Comparison of ENCODE assay signal across 13 cellular contexts in genomic region chr10:35420044-35420443, GRCh38.
A peak's percentile ranks its signal among the peaks of the same experiment; 100 is the strongest.
DNase-seq lines count a peak whose midpoint lies in the region; ATAC-seq and TF ChIP-seq lines count a peak whose summit lies in the region.
"Had no signal": no experiment of that assay in that cellular context is flagged by ENCODE, and none has a peak within 500 bp of the region (broad histone marks: within the 10 kb centered on the region; RNA-seq: fewer than 3 reads in every experiment).

No MANE protein-coding gene starts in this region.

- H4K8ac ChIP-seq in IMR-90 (ENCODE audit: low read depth in 2 of 2, low read length in 2 of 2) = peak overlapping the region in 1 of 2 experiments; percentile 50; a peak in 1 of 4 replicates

- peak overlapping the region; percentile 83; the same call in 1 of the 2 replicates for H2AK5ac ChIP-seq in IMR-90 (ENCODE audit: low read depth, low read length)

- 90% methylated on average over 2 of the region's 2 CpGs; no CpG with 5 or more reads in 1 of the 2 experiments for WGBS in IMR-90 (ENCODE audit: extremely low coverage in 2 of 2, insufficient read length in 1 of 2), 2 experiments

- POLR2A ChIA-PET in IMR-90 (lab: Charles Lee; ENCODE audit: unreplicated experiment) = no interaction called here

- TF ChIP-seq RAD21 in IMR-90 (IDR thresholded peaks at IDR 0.05; ENCODE audit: low read length) = no peak

- H3K4me1 ChIP-seq in IMR-90 (ENCODE audit: control insufficient read depth, insufficient read depth, low read length) = peaks cover 33% of the 10 kb centered on the region

- H3K4me1 Mint-ChIP-seq in memory B cell (peaks cover 43% of the 10 kb centered on the region), type B pancreatic cell (ENCODE audit: unreplicated experiment) (peaks cover 59% of the 10 kb centered on the region), chondrocyte (ENCODE audit: low read depth) (peaks cover 74% of the 10 kb centered on the region)

- intact Hi-C loops in IMR-90 (cut with micrococcal nuclease) = loop anchor here (5.0 to 10.0 kb wide), 2 partner anchors 95 to 187 kb away; partner anchors contain the start of gene GJD4

- peak; percentile 38 for DNase-seq in IMR-90
- no peak for DNase-seq in brain microvascular endothelial cell
- DNase-seq in memory B cell (ENCODE audit: low spot score in 2 of 2) = no peak
- DNase-seq in type B pancreatic cell (ENCODE audit: extremely low spot score, unreplicated experiment) = no peak
- no peak for DNase-seq in chondrocyte (ENCODE audit: low spot score)
- DNase-seq in activated CD8-positive, alpha-beta memory T cell treated with anti-CD3 and anti-CD28 coated beads, Interleukin-2, amount 50 U/mL, for 48 hours = no peak
- DNase-seq: activated naive CD4-positive, alpha-beta T cell treated with anti-CD3 and anti-CD28 coated beads for 36 hours; CD4-positive, alpha-beta T cell; MV-4-11; NK-92 treated with Interleukin-12 subunit alpha and Interleukin-12 subunit beta, amount 100 ng/mL, for 24 hours; stimulated activated CD4-positive, alpha-beta T cell treated with anti-CD3 and anti-CD28 coated beads, Interleukin-4, amount 100 ng/mL, for 1 hour had no signal

- H3K4ac ChIP-seq in IMR-90 (ENCODE audit: low read depth, low read length) = peak overlapping the region; percentile 96

- H2BK15ac ChIP-seq in IMR-90 (ENCODE audit: low read depth, low read length) = peak overlapping the region; percentile 84; the same call in 1 of the 3 replicates

- no peak overlapping the region for H3K9ac ChIP-seq in IMR-90 (ENCODE audit: low read depth, low read length)

- H2AK9ac ChIP-seq in IMR-90 (replicated peaks; ENCODE audit: low read depth, low read length, poor library complexity) = peak overlapping the region; percentile 21

- peak overlapping the region; percentile 18; the same call in 1 of the 2 replicates for H3K23ac ChIP-seq in IMR-90 (ENCODE audit: low read depth, low read length)

- H3K56ac ChIP-seq in IMR-90 (ENCODE audit: extremely low read depth, insufficient read depth, low read length) = no peak overlapping the region

- no peak overlapping the region for H3K4me3 Mint-ChIP-seq in memory B cell
- H3K4me3 Mint-ChIP-seq in type B pancreatic cell = no peak overlapping the region
- H3K4me3 Mint-ChIP-seq in chondrocyte (ENCODE audit: unreplicated experiment) = no peak overlapping the region
- H3K4me3 Mint-ChIP-seq: activated naive CD4-positive, alpha-beta T cell treated with anti-CD3 and anti-CD28 coated beads for 36 hours; CD4-positive, alpha-beta T cell; stimulated activated memory B cell treated with anti-CD40 and anti-IgM and Interleukin-4, amounts not matched to agents 10 μg/mL and 1 μg/mL and 100 μg/mL, for 72 hours had no signal

- H4K20me1 ChIP-seq in IMR-90 (ENCODE audit: insufficient read depth, low read length) = peaks cover 31% of the 10 kb centered on the region

- dilution Hi-C loops in IMR-90 (cut with HindIII; ENCODE audit: low sequenced_read_pairs, unreplicated experiment) = no loop called here

- H3K36me3 ChIP-seq in IMR-90 (ENCODE audit: control insufficient read depth, insufficient read depth, low read length) (no peaks in the 10 kb centered on the region), brain microvascular endothelial cell (replicated peaks) (no peaks in the 10 kb centered on the region)

- H2BK20ac ChIP-seq in IMR-90 (ENCODE audit: low read depth, low read length) = peak overlapping the region; percentile 97

- TF ChIP-seq POLR2A in IMR-90 (IDR thresholded peaks at IDR 0.05; ENCODE audit: low read depth, low read length) = no peak

- no peak overlapping the region for H3K4me3 ChIP-seq in IMR-90 (ENCODE audit: insufficient read depth, low read depth, low read length)
- H3K4me3 ChIP-seq in brain microvascular endothelial cell (ENCODE audit: low read depth, low read length) = no peak overlapping the region

- in situ Hi-C loops in IMR-90 (cut with MboI; ENCODE audit: low sequenced_read_pairs) (no loop called here), brain microvascular endothelial cell (cut with HindIII; ENCODE audit: low pct_ligation_motif_present, low sequenced_read_pairs) (no loop called here)

- H3K36me3 Mint-ChIP-seq in memory B cell (peaks cover 1% of the 10 kb centered on the region), type B pancreatic cell (no peaks in the 10 kb centered on the region), chondrocyte (ENCODE audit: low read depth) (no peaks in the 10 kb centered on the region)
- H3K36me3 Mint-ChIP-seq: stimulated activated memory B cell treated with anti-CD40 and anti-IgM and Interleukin-4, amounts not matched to agents 10 μg/mL and 1 μg/mL and 100 μg/mL, for 72 hours had no signal

- H3K14ac ChIP-seq in IMR-90 (replicated peaks; ENCODE audit: low read depth, low read length) = peak overlapping the region; percentile 89

- H3K27me3 Mint-ChIP-seq in memory B cell = no peaks in the 10 kb centered on the region
- H3K27me3 Mint-ChIP-seq in type B pancreatic cell = no peaks in the 10 kb centered on the region
- no peaks in the 10 kb centered on the region for H3K27me3 Mint-ChIP-seq in chondrocyte (ENCODE audit: low read depth)
- H3K27me3 Mint-ChIP-seq: CD4-positive, alpha-beta T cell; stimulated activated memory B cell treated with anti-CD40 and anti-IgM and Interleukin-4, amounts not matched to agents 10 μg/mL and 1 μg/mL and 100 μg/mL, for 72 hours had no signal

- H3K27ac ChIP-seq in IMR-90 (ENCODE audit: insufficient read depth, low read length) = peak overlapping the region; percentile 39; the same call in 1 of the 2 replicates
- peak overlapping the region; percentile 92 for H3K27ac ChIP-seq in brain microvascular endothelial cell

- H3K18ac ChIP-seq in IMR-90 (ENCODE audit: low read depth, low read length) = peak overlapping the region; percentile 49

- CTCF ChIA-PET in IMR-90 (lab: Yijun Ruan, JAX) = interaction anchor here (0.6 kb wide), 1 partner anchor 1352 kb away, joined by 6 read pairs; no protein-coding TSS in a partner anchor

- peak overlapping the region; percentile 96 for H2BK120ac ChIP-seq in IMR-90 (ENCODE audit: low read depth, low read length)

- H2BK5ac ChIP-seq in IMR-90 (ENCODE audit: low read depth, low read length, poor library complexity, severe bottlenecking) = peak overlapping the region; percentile 25

- no peak overlapping the region for H3K4me2 ChIP-seq in IMR-90 (ENCODE audit: low read depth, low read length)

- peak overlapping the region; percentile 34; the same call in 1 of the 2 replicates for H4K5ac ChIP-seq in IMR-90 (ENCODE audit: low read depth, low read length)

- no peak for ATAC-seq in IMR-90 (ENCODE audit: low read depth)
- no peak for ATAC-seq in memory B cell (ENCODE audit: low read depth)
- no peak for ATAC-seq in HG03139 (IDR thresholded peaks at IDR 0.05; ENCODE audit: unreplicated experiment)
- ATAC-seq: stimulated activated memory B cell treated with anti-CD40 and anti-IgM and Interleukin-4, amounts not matched to agents 10 μg/mL and 1 μg/mL and 100 μg/mL, for 72 hours had no signal

- H3K27ac Mint-ChIP-seq in memory B cell (peak overlapping the region; percentile 43), type B pancreatic cell (peak overlapping the region; percentile 26), chondrocyte (ENCODE audit: unreplicated experiment) (no peak overlapping the region)
- H3K27ac Mint-ChIP-seq: activated naive CD4-positive, alpha-beta T cell treated with anti-CD3 and anti-CD28 coated beads for 36 hours; CD4-positive, alpha-beta T cell; stimulated activated memory B cell treated with anti-CD40 and anti-IgM and Interleukin-4, amounts not matched to agents 10 μg/mL and 1 μg/mL and 100 μg/mL, for 72 hours had no signal

- H3K79me1 ChIP-seq in IMR-90 (ENCODE audit: low read depth in 1 of 2, low read length in 2 of 2) = peaks cover 31 to 73% of the 10 kb centered on the region in 2 experiments

- no peaks in the 10 kb centered on the region for H3K9me3 Mint-ChIP-seq in memory B cell
- H3K9me3 Mint-ChIP-seq in type B pancreatic cell = no peaks in the 10 kb centered on the region
- no peaks in the 10 kb centered on the region for H3K9me3 Mint-ChIP-seq in chondrocyte (ENCODE audit: low read depth)
- H3K9me3 Mint-ChIP-seq: activated naive CD4-positive, alpha-beta T cell treated with anti-CD3 and anti-CD28 coated beads for 36 hours; CD4-positive, alpha-beta T cell; stimulated activated memory B cell treated with anti-CD40 and anti-IgM and Interleukin-4, amounts not matched to agents 10 μg/mL and 1 μg/mL and 100 μg/mL, for 72 hours had no signal

- H2AFZ ChIP-seq in IMR-90 (replicated peaks; ENCODE audit: low read length, poor library complexity) = no peak overlapping the region

- TF ChIP-seq CTCF in IMR-90 (conservative IDR thresholded peaks at IDR 0.05; ENCODE audit: low read depth, low read length) = no peak
- no peak for TF ChIP-seq CTCF in brain microvascular endothelial cell (IDR thresholded peaks at IDR 0.05; ENCODE audit: low read depth, low read length, missing control alignments)
- TF ChIP-seq CTCF in type B pancreatic cell (conservative IDR thresholded peaks at IDR 0.05) = no peak
- TF ChIP-seq CTCF in chondrocyte (IDR thresholded peaks at IDR 0.05) = no peak

- H3K9me1 ChIP-seq in IMR-90 (ENCODE audit: insufficient read depth, low read length) = peaks cover 32% of the 10 kb centered on the region

- H4K91ac ChIP-seq in IMR-90 (ENCODE audit: insufficient read depth, low read depth, low read length) = peak overlapping the region; percentile 57; the same call in 1 of the 2 replicates

- no TSS peak for BruUV-seq in IMR-90 (replicated peaks; lab: Mats Ljungman, UMichigan)

- H3K27me3 ChIP-seq in IMR-90 (ENCODE audit: control insufficient read depth, insufficient read depth, low read length) (no peaks in the 10 kb centered on the region), brain microvascular endothelial cell (replicated peaks) (no peaks in the 10 kb centered on the region)

- H3K9me3 ChIP-seq in IMR-90 (ENCODE audit: control insufficient read depth, insufficient read depth, low read length) = no peaks in the 10 kb centered on the region

TF ChIP-seq in IMR-90, 13 proteins besides CTCF, POLR2A, EP300 and RAD21:
- no peak for TF ChIP-seq FOS (IDR thresholded peaks at IDR 0.05; ENCODE audit: low read depth, low read length)
- TF ChIP-seq CEBPB (IDR thresholded peaks at IDR 0.05; ENCODE audit: low read depth, low read length) = peak; percentile 55; the same call in 1 of the 2 replicates
